Comparison of ENCODE assay signal across 8 cellular contexts in genomic region chr11:63769044-63769718, GRCh38. TPM values are rescaled to one million over a fixed set of nuclear protein-coding genes. Genes with fewer than 3 reads are reported as not detected.
DNase-seq lines count a peak whose midpoint lies in the region; ATAC-seq and TF ChIP-seq lines count a peak whose summit lies in the region.

No MANE protein-coding gene starts in this region.

- peak overlapping the region; percentile 7 for H2AFZ ChIP-seq in neural progenitor cell (replicated peaks)

- peak overlapping the region; percentile 80 for H3K4me3 ChIP-seq in AG04450 (ENCODE audit: low read depth, low read length)
- peak overlapping the region; percentile 94 for H3K4me3 ChIP-seq in neural progenitor cell

- H3K27ac ChIP-seq in AG04450 (ENCODE audit: low read depth, low read length) (no peak overlapping the region), neural progenitor cell (peak overlapping the region; percentile 67)

- peaks cover 9% of the 10 kb centered on the region for H3K36me3 Mint-ChIP-seq in neural progenitor cell

- peak overlapping the region; percentile 85 for H3K4me2 ChIP-seq in neural progenitor cell

- POLR2A ChIA-PET in AG04450 (lab: Yijun Ruan, JAX): interaction anchor here (0.6 to 1.5 kb wide), 5 partner anchors 34 to 146 kb away, joined by 3 to 5 read pairs (median 3); partner anchors contain the start of gene MARK2

- no peak for TF ChIP-seq CTCF in AG04450 (IDR thresholded peaks at IDR 0.05; ENCODE audit: low read depth, low read length)
- no peak for TF ChIP-seq CTCF in neural progenitor cell (IDR thresholded peaks at IDR 0.05)

- H3K9me3 ChIP-seq in AG04450 (ENCODE audit: control insufficient read depth, insufficient read depth, low read length) (no peaks in the 10 kb centered on the region), neural progenitor cell (ENCODE audit: low read depth) (no peaks in the 10 kb centered on the region)

- peaks cover 58% of the 10 kb centered on the region for H3K79me2 ChIP-seq in neural progenitor cell (ENCODE audit: low read depth)

- peak; percentile 39 for ATAC-seq in GM18867 (IDR thresholded peaks at IDR 0.05; ENCODE audit: unreplicated experiment)
- ATAC-seq in HG03571 (IDR thresholded peaks at IDR 0.05; ENCODE audit: unreplicated experiment): peak; percentile 29

- H3K27me3 ChIP-seq in AG04450 (ENCODE audit: control insufficient read depth, insufficient read depth, low read length) (no peaks in the 10 kb centered on the region), neural progenitor cell (no peaks in the 10 kb centered on the region)

- no peak for DNase-seq in AG04450 (ENCODE audit: low read depth, low spot score)
- DNase-seq in activated CD8-positive, alpha-beta memory T cell treated with anti-CD3 and anti-CD28 coated beads for 48 hours (ENCODE audit: low read depth in 2 of 3, low spot score in 2 of 3): peak in 2 of 3 experiments; percentile 19 to 30
- DNase-seq in fibroblast of gingiva (ENCODE audit: low read depth): peak; percentile 36
- peak; percentile 61 for DNase-seq in neural progenitor cell (ENCODE audit: low spot score)
- no peak for DNase-seq in effector CD4-positive, alpha-beta T cell
- DNase-seq in NCI-H524 treated with DMSO at 0.1 percent for 48 hours (lab: John Stamatoyannopoulos, UW): no peak

- H3K4me1 Mint-ChIP-seq in neural progenitor cell: peaks cover 41% of the 10 kb centered on the region

- no peaks in the 10 kb centered on the region for H3K9me3 Mint-ChIP-seq in neural progenitor cell

- CTCF ChIA-PET in AG04450 (lab: Charles Lee): interaction anchor here (0.6 to 1.8 kb wide), 5 partner anchors 68 to 378 kb away, joined by 3 to 9 read pairs (median 4); partner anchors contain the start of gene MARK2

- H3K4me3 Mint-ChIP-seq in neural progenitor cell: peak overlapping the region; percentile 59

- H3K4me1 ChIP-seq in neural progenitor cell: peaks cover 35% of the 10 kb centered on the region

- H3K27me3 Mint-ChIP-seq in neural progenitor cell (ENCODE audit: insufficient read depth, low read depth): peaks cover 20% of the 10 kb centered on the region

- peaks cover 57% of the 10 kb centered on the region for H3F3A ChIP-seq in neural progenitor cell (ENCODE audit: low read depth)

- H3K27ac Mint-ChIP-seq in neural progenitor cell: no peak overlapping the region

- peaks cover 37% of the 10 kb centered on the region for H4K20me1 ChIP-seq in neural progenitor cell (ENCODE audit: low read depth)

- no peaks in the 10 kb centered on the region for H3K36me3 ChIP-seq in neural progenitor cell

- H3K9ac ChIP-seq in neural progenitor cell: peak overlapping the region; percentile 38

RNA-seq across cellular contexts. Expression of gene ZFTA, which starts 0.6 kb away (rescaled TPM):
- 8.3 and 8.6 TPM in 2 replicates for polyA plus RNA-seq in AG04450 (2011; rRNA removed)
- polyA minus RNA-seq in AG04450 (2011; rRNA and poly(A)+ RNA removed): 7.6 and 8.4 TPM in 2 replicates
- total RNA-seq in neural progenitor cell (ENCODE audit: low replicate concordance): 22.5 and 42.6 TPM in 2 replicates

RNA-seq across cellular contexts. Expression of gene SPINDOC, which starts 44.1 kb away (rescaled TPM):
- polyA plus RNA-seq in AG04450 (2011; rRNA removed): 15.8 and 20.9 TPM in 2 replicates
- polyA minus RNA-seq in AG04450 (2011; rRNA and poly(A)+ RNA removed): 9.1 and 11.2 TPM in 2 replicates
- total RNA-seq in neural progenitor cell (ENCODE audit: low replicate concordance): 27.2 and 80.0 TPM in 2 replicates

Comparison
In these comparisons a context has a peak if more than half of its experiments do, and no peak if none do; other contexts are left out.
1. DNase-seq: peak in activated CD8-positive, alpha-beta memory T cell treated with anti-CD3 and anti-CD28 coated beads for 48 hours (2 of 3), fibroblast of gingiva (single experiment) and neural progenitor cell (single experiment); none in AG04450 (single experiment), effector CD4-positive, alpha-beta T cell (single experiment) and NCI-H524 treated with DMSO at 0.1 percent for 48 hours (single experiment).